In the genomic region with DNA sequence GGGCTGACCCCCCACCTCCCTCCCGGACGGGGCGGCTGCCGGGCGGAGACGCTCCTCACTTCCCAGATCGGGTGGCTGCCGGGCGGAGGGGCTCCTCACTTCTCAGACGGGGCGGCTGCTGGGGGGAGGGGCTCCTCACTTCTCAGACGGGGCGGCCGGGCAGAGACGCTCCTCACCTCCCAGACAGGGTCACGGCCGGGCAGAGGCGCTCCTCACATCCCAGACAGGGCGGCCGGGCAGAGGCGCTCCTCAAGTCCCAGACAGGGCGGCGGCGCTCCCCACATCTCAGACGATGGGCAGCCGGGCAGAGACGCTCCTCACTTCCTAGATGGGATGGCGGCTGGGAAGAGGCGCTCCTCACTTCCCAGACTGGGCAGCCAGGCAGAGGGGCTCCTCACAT, we compare ENCODE assay signal across 1 cellular context. TPM values are rescaled to one million over a fixed set of nuclear protein-coding genes. Genes with fewer than 3 reads are reported as not detected.
"Had no signal": no experiment of that assay in that cellular context is flagged by ENCODE, and none has a peak within 500 bp of the region (broad histone marks: within the 10 kb centered on the region; RNA-seq: fewer than 3 reads in every experiment).

No MANE protein-coding gene starts in this region.

RNA-seq across cellular contexts. Expression of a gene that starts 24.0 kb away (rescaled TPM):
- total RNA-seq: tibial nerve had no signal
